Comparison of ENCODE assay signal across 10 cellular contexts in genomic region chr11:31817054-31817620, GRCh38. TPM values are rescaled to one million over a fixed set of nuclear protein-coding genes. Genes with fewer than 3 reads are reported as not detected.
A peak's percentile ranks its signal among the peaks of the same experiment; 100 is the strongest.
DNase-seq lines count a peak whose midpoint lies in the region; ATAC-seq, FAIRE-seq and TF ChIP-seq lines count a peak whose summit lies in the region.
"Had no signal": no experiment of that assay in that cellular context is flagged by ENCODE, and none has a peak within 500 bp of the region (broad histone marks: within the 10 kb centered on the region; RNA-seq: fewer than 3 reads in every experiment).

No MANE protein-coding gene starts in this region.

- H3K9me3 ChIP-seq in HepG2 (ENCODE audit: low read length) (no peaks in the 10 kb centered on the region), right lobe of liver (no peaks in the 10 kb centered on the region), uterus (no peaks in the 10 kb centered on the region)

- 1% methylated on average over 14 of the region's 48 CpGs for WGBS in HepG2 (ENCODE audit: low lambda C conversion rate)
- WGBS in right lobe of liver (ENCODE audit: insufficient coverage, low coverage, low lambda C conversion rate, missing lambda C conversion rate) = 0% methylated on average over 6 of the region's 48 CpGs
- 1 to 2% methylated on average over 30 to 38 of the region's 48 CpGs for whole genome bisulfite sequencing in lower leg skin, 2 donors

- H3K4me3 Mint-ChIP-seq in activated B cell treated with CpG ODN at 0.5 μM for 24 hours = peak overlapping the region; percentile 48

- in situ Hi-C loops in HepG2 (cut with HindIII; ENCODE audit: extremely low pct_ligation_motif_present, low pct_unique_long_range_greater_than_20kb) = no loop called here

- peaks cover 4% of the 10 kb centered on the region; the same call in 1 of the 2 replicates for H4K20me1 ChIP-seq in HepG2 (ENCODE audit: insufficient read depth, low read length)

- no peaks in the 10 kb centered on the region for H3K36me3 Mint-ChIP-seq in activated B cell treated with CpG ODN at 0.5 μM for 24 hours (ENCODE audit: low read depth)

- H3K9ac ChIP-seq in HepG2 (ENCODE audit: insufficient read depth, low read depth, low read length) = no peak overlapping the region

- peaks cover 3% of the 10 kb centered on the region for H3K9me3 Mint-ChIP-seq in activated B cell treated with CpG ODN at 0.5 μM for 24 hours

- BruUV-seq in HepG2 (replicated peaks; lab: Mats Ljungman, UMichigan) = no TSS peak

- no peak for TF ChIP-seq CTCF in HepG2 (CRISPR knock-in tag; IDR thresholded peaks at IDR 0.05)
- TF ChIP-seq CTCF in right lobe of liver (IDR thresholded peaks at IDR 0.05) = no peak
- TF ChIP-seq CTCF in activated B cell treated with CpG ODN at 0.5 μM for 24 hours (IDR thresholded peaks at IDR 0.05) = no peak
- TF ChIP-seq CTCF in lower leg skin (IDR thresholded peaks at IDR 0.05) = no peak
- TF ChIP-seq CTCF in uterus (IDR thresholded peaks at IDR 0.05) = no peak

- H2AFZ ChIP-seq in HepG2 (ENCODE audit: low read length) = no peak overlapping the region

- no peak for TF ChIP-seq POLR2A in HepG2 (IDR thresholded peaks at IDR 0.05; ENCODE audit: insufficient read depth in 1 of 2, low read depth in 2 of 2, low read length in 2 of 2)
- TF ChIP-seq POLR2A in right lobe of liver (IDR thresholded peaks at IDR 0.05) = no peak
- TF ChIP-seq POLR2A in lower leg skin (IDR thresholded peaks at IDR 0.05) = no peak
- TF ChIP-seq POLR2A in uterus (IDR thresholded peaks at IDR 0.05) = no peak

- H3K27me3 ChIP-seq in HepG2 (ENCODE audit: control insufficient read depth in 1 of 2, insufficient read depth in 2 of 2, low read length in 2 of 2) (peaks cover 28 to 89% of the 10 kb centered on the region in 2 experiments), right lobe of liver (peaks cover 47 to 68% of the 10 kb centered on the region in 2 donors), uterus (peaks cover 26 to 86% of the 10 kb centered on the region in 2 donors)

- intact Hi-C loops in HepG2 (cut with micrococcal nuclease; ENCODE audit: unreplicated experiment) (loop anchor here (10.0 kb wide), 1 partner anchor 312 kb away; the partner anchor contains the start of genes ELP4 and IMMP1L), right lobe of liver (cut with DNase I) (no loop called here), activated B cell treated with CpG ODN at 0.5 μM for 24 hours (cut with micrococcal nuclease) (loop anchor here (5.0 to 10.0 kb wide), 2 partner anchors 452 to 620 kb away; partner anchors contain the start of genes DCDC1, DNAJC24 and WT1), lower leg skin (cut with DNase I; ENCODE audit: low total_unique reads) (loop anchor here (5.0 kb wide), 1 partner anchor 1630 kb away; no protein-coding TSS in a partner anchor), uterus (cut with DNase I; ENCODE audit: low total_unique reads) (no loop called here)

- no peak overlapping the region for H3K27ac Mint-ChIP-seq in activated B cell treated with CpG ODN at 0.5 μM for 24 hours

- no peak for TF ChIP-seq EP300 in HepG2 (IDR thresholded peaks at IDR 0.05; ENCODE audit: low read depth in 2 of 2, low read length in 2 of 2)
- TF ChIP-seq EP300 in HepG2 (CRISPR knock-in tag; IDR thresholded peaks at IDR 0.05; ENCODE audit: borderline replicate concordance) = no peak

- CTCF ChIA-PET in HepG2 (lab: Yijun Ruan, JAX; ENCODE audit: low intra/inter-chr PET ratio, low total read pairs) (no interaction called here), activated B cell treated with CpG ODN at 0.5 μM for 24 hours (lab: Charles Lee) (no interaction called here)

- DNase-seq in HepG2 (ENCODE audit: low spot score) = no peak
- DNase-seq in right lobe of liver = no peak
- DNase-seq in activated B cell treated with CpG ODN at 0.5 μM for 24 hours = no peak
- peak; percentile 47 for DNase-seq in islet precursor cell
- no peak for DNase-seq in NCI-H446 (lab: John Stamatoyannopoulos, UW)
- DNase-seq in lower leg skin (ENCODE audit: low spot score in 2 of 2) = no peak
- DNase-seq in activated gamma-delta T cell treated with Interleukin-2 at 50 U/mL for 16 hours = no peak
- DNase-seq in uterus = no peak

- POLR2A ChIA-PET in HepG2 (lab: Yijun Ruan, JAX) = no interaction called here
- POLR2A ChIA-PET in activated B cell treated with CpG ODN at 0.5 μM for 24 hours (lab: Charles Lee) = no interaction called here

- H3K27ac ChIP-seq in HepG2 (ENCODE audit: extremely low read length, insufficient read depth, low read length) = no peak overlapping the region
- H3K27ac ChIP-seq in right lobe of liver = no peak overlapping the region
- H3K27ac ChIP-seq in uterus = no peak overlapping the region

- no peaks in the 10 kb centered on the region for H3K79me2 ChIP-seq in HepG2 (ENCODE audit: insufficient read depth, low read length)

- H3K36me3 ChIP-seq in HepG2 (replicated peaks in 1 of 2; ENCODE audit: control insufficient read depth in 1 of 2, insufficient read depth in 2 of 2, low read length in 2 of 2) (no peaks in the 10 kb centered on the region), right lobe of liver (no peaks in the 10 kb centered on the region), uterus (no peaks in the 10 kb centered on the region)

- H3K27me3 Mint-ChIP-seq in activated B cell treated with CpG ODN at 0.5 μM for 24 hours = peaks cover 60% of the 10 kb centered on the region

- ATAC-seq in HepG2 = peak; percentile 6; the same call in 1 of the 3 replicates
- ATAC-seq in right lobe of liver = no peak
- no peak for ATAC-seq in activated B cell treated with CpG ODN at 0.5 μM for 24 hours (ENCODE audit: low read depth)

- TF ChIP-seq RAD21 in HepG2 (CRISPR knock-in tag; IDR thresholded peaks at IDR 0.05) = no peak

- no peak for FAIRE-seq in HepG2 (lab: Jason Lieb, UNC)
- FAIRE-seq: TTC549 had no signal

- peaks cover 30% of the 10 kb centered on the region for H3K4me1 Mint-ChIP-seq in activated B cell treated with CpG ODN at 0.5 μM for 24 hours

- peaks cover 41% of the 10 kb centered on the region for H3K4me1 ChIP-seq in HepG2 (ENCODE audit: insufficient read depth, low read length)
- peaks cover 0 to 35% (median 12%) of the 10 kb centered on the region in 4 donors for H3K4me1 ChIP-seq in right lobe of liver
- peaks cover 0 to 31% of the 10 kb centered on the region in 2 donors for H3K4me1 ChIP-seq in uterus

- H3K4me2 ChIP-seq in HepG2 (ENCODE audit: low read depth, low read length) = peak overlapping the region; percentile 38

- peak overlapping the region in 1 of 3 experiments; percentile 13; a peak in 1 of 6 replicates for H3K4me3 ChIP-seq in HepG2 (replicated peaks in 1 of 3; ENCODE audit: insufficient read depth in 1 of 3, low read depth in 2 of 3, low read length in 3 of 3)
- H3K4me3 ChIP-seq in right lobe of liver = no peak overlapping the region
- H3K4me3 ChIP-seq in lower leg skin (ENCODE audit: low read depth, poor library complexity, severe bottlenecking) = no peak overlapping the region
- peak overlapping the region in 1 of 2 donors; percentile 12 for H3K4me3 ChIP-seq in uterus

TF ChIP-seq in HepG2, 621 proteins besides CTCF, POLR2A, EP300 and RAD21 (continues in another document):
- TF ChIP-seq ZUFSP (CRISPR knock-in tag; IDR thresholded peaks at IDR 0.05; ENCODE audit: borderline replicate concordance) (no peak), HES4 (CRISPR knock-in tag; IDR thresholded peaks at IDR 0.05; ENCODE audit: borderline replicate concordance) (no peak), EZH2 (conservative IDR thresholded peaks at IDR 0.05; ENCODE audit: low read depth, low read length) (peak; percentile 99), HNRNPLL (IDR thresholded peaks at IDR 0.05; ENCODE audit: low read depth, low read length, poor library complexity, severe bottlenecking) (peak; percentile 66)

RNA-seq across cellular contexts. Expression of gene PAX6, which starts 6.0 kb away (rescaled TPM):
- total RNA-seq in HepG2 (2016; rRNA removed; fragmentation: Illumina TruSeq; extraction: Trizol) (0.15 TPM in 1 of 2 replicates, not detected in the other), right lobe of liver (not detected), activated B cell treated with CpG ODN at 0.5 μM for 24 hours (not detected in 2 replicates), lower leg skin (1 to 10 TPM in 1 of 4 donors, under 1 TPM in 2, not detected in 1; 0.13 to 2.7 (median 0.67) TPM), uterus (under 1 TPM in 1 of 4 donors, not detected in 3; 0.62 TPM)
- 0.20 TPM in 1 of 2 replicates, not detected in the other for total RNA-seq in HepG2 (2016; cell fraction: cytosol; rRNA removed; fragmentation: Illumina TruSeq; extraction: Trizol; ENCODE audit: low read depth)
- 0.15 TPM in 1 of 2 replicates, not detected in the other for total RNA-seq in HepG2 (2016; cell fraction: insoluble cytoplasmic fraction; rRNA removed; fragmentation: Illumina TruSeq; extraction: Trizol)
- 0.19 and 0.21 TPM in 2 replicates for total RNA-seq in HepG2 (2016; cell fraction: membrane; rRNA removed; fragmentation: Illumina TruSeq; extraction: Trizol)
- 0.28 TPM in 1 of 2 replicates, not detected in the other for total RNA-seq in HepG2 (2016; cell fraction: nucleus; rRNA removed; fragmentation: Illumina TruSeq; extraction: Trizol)
- 0.67 and 1.1 TPM in 2 replicates for polyA plus RNA-seq in HepG2 (2011; rRNA removed)
- 0.79 and 0.93 TPM in 2 replicates for polyA plus RNA-seq in HepG2 (2011; cell fraction: cytosol; rRNA removed)
- polyA plus RNA-seq in HepG2 (2011; cell fraction: nucleus; rRNA removed) = 2.4 and 2.6 TPM in 2 replicates
- polyA plus RNA-seq in HepG2 (2012) = 0.09 and 0.31 TPM in 2 replicates
- polyA plus RNA-seq in HepG2 (2016; cell fraction: cytosol; fragmentation: Illumina TruSeq; extraction: Trizol; ENCODE audit: low read depth) = 0.29 TPM in 1 of 2 replicates, not detected in the other
- polyA plus RNA-seq in HepG2 (2016; cell fraction: insoluble cytoplasmic fraction; fragmentation: Illumina TruSeq; extraction: Trizol; ENCODE audit: low read depth) = 0.34 TPM in 1 of 2 replicates, not detected in the other
- 0.21 TPM in 1 of 2 replicates, not detected in the other for polyA plus RNA-seq in HepG2 (2016; cell fraction: membrane; fragmentation: Illumina TruSeq; extraction: Trizol; ENCODE audit: low read depth)
- polyA plus RNA-seq in HepG2 (2016; cell fraction: nucleus; fragmentation: Illumina TruSeq; extraction: Trizol; ENCODE audit: insufficient read depth, low read depth) = 0.31 and 0.36 TPM in 2 replicates
- 2.3 and 18.4 TPM in 2 replicates for polyA minus RNA-seq in HepG2 (2011; rRNA and poly(A)+ RNA removed; ENCODE audit: low replicate concordance)
- polyA minus RNA-seq in HepG2 (2011; cell fraction: cytosol; rRNA and poly(A)+ RNA removed) = 0.69 TPM in 1 of 2 replicates, not detected in the other
- polyA minus RNA-seq in HepG2 (2011; cell fraction: nucleus; rRNA and poly(A)+ RNA removed) = 1.5 and 2.3 TPM in 2 replicates
- total RNA-seq: fibroblast of villous mesenchyme had no signal

Comparison
In these comparisons a context has a peak if more than half of its experiments do, and no peak if none do; other contexts are left out.
1. intact Hi-C loops: an anchor here in HepG2 (10.0 kb wide), activated B cell treated with CpG ODN at 0.5 μM for 24 hours (5.0 to 10.0 kb wide) and lower leg skin (5.0 kb wide); none called in right lobe of liver and uterus.